Comparison of ENCODE assay signal across 1 cellular context in the genomic region with DNA sequence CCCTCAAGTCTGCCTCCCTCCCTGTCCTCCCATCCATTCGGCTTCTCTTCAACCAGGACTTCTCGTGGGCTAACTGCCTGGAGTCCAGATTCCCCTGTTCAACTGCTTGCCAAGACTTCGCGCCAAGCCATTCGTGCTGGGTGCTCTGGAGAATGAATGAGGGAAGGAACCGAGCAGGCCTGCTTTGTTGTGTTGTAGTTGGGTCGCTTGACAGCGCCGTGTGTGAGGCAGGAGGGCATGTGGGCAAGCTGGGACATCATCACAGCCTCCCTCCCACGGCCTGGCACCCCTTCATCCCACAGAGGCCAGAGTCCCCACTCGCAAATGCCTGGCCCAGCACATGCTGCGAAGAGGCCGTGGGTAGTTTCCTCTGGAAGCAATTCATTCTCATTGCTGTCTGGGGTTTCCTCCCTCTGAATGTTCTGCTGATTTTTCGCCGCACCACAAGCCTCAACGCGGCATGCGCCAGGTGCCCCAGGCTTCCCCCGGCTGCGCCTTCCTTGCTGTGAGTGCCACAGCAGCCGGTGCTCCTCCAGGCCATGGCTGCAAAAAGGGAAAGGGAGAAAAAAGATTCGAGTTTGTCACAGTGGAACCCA.
TF ChIP-seq lines count a peak whose summit lies in the region.

No MANE protein-coding gene starts in this region.

TF ChIP-seq in IMR-90, 13 proteins besides CTCF, POLR2A, EP300 and RAD21 (continued from another document):
- TF ChIP-seq USF2 (IDR thresholded peaks at IDR 0.05; ENCODE audit: low read depth, low read length) (no peak), CEBPB (IDR thresholded peaks at IDR 0.05; ENCODE audit: low read depth, low read length) (no peak), NFE2L2 (IDR thresholded peaks at IDR 0.05; ENCODE audit: low read depth, low read length) (no peak)
